Comparison of ENCODE assay signal across 9 cellular contexts in the genomic region with DNA sequence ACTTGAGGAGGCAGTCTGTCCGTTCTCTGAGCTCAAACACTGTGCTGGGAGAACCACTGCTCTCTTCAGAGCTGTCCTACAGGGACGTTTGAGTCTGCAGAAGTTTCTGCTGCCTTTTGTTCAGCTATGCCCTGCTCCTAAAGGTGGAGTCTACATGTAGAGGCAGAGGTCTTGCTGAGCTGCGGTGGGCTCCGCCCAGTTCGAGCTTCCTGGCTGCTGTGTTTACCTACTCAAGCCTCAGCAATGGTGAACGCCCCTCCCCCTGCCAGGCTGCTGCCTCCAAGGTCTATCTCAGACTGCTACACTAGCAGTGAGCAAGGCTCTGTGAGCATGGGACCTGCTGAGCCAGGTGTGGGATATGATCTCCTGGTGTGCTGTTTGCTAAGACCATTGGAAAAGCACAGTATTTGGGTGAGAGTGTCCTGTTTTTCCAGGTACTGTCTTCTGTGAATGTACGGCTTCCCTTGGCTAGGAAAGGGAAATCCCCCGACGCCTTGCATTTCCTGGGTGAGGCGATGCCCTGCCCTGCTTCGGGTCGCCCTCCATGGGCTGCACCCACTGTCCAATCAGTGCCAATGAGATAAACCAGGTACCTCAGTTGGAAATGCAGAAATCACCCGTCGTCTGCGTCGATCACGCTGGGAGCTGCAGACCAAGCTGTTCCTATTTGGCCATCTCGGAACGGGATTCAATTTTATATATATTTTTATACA. TPM values are rescaled to one million over a fixed set of nuclear protein-coding genes. Genes with fewer than 3 reads are reported as not detected.
DNase-seq lines count a peak whose midpoint lies in the region; ATAC-seq and TF ChIP-seq lines count a peak whose summit lies in the region.
"Had no signal": no experiment of that assay in that cellular context is flagged by ENCODE, and none has a peak within 500 bp of the region (broad histone marks: within the 10 kb centered on the region; RNA-seq: fewer than 3 reads in every experiment).

No MANE protein-coding gene starts in this region.

- no peak for TF ChIP-seq EP300 in gastroesophageal sphincter (IDR thresholded peaks at IDR 0.05)

- H3K27ac Mint-ChIP-seq in CD4-positive, alpha-beta memory T cell = peak overlapping the region; percentile 77 to 96 (median 87)
- H3K27ac Mint-ChIP-seq in type B pancreatic cell = no peak overlapping the region

- peak overlapping the region; percentile 68 to 91 (median 77) for H3K4me3 Mint-ChIP-seq in CD4-positive, alpha-beta memory T cell
- H3K4me3 Mint-ChIP-seq in type B pancreatic cell = no peak overlapping the region

- no peaks in the 10 kb centered on the region for H3K27me3 Mint-ChIP-seq in CD4-positive, alpha-beta memory T cell
- H3K27me3 Mint-ChIP-seq in type B pancreatic cell = no peaks in the 10 kb centered on the region

- TF ChIP-seq POLR2A in gastroesophageal sphincter (IDR thresholded peaks at IDR 0.05) = no peak

- H3K27me3 ChIP-seq in CD4-positive, alpha-beta memory T cell (ENCODE audit: insufficient read depth, low read length) = no peaks in the 10 kb centered on the region
- no peaks in the 10 kb centered on the region for H3K27me3 ChIP-seq in gastroesophageal sphincter
- H3K27me3 ChIP-seq: ascending aorta had no signal

- TF ChIP-seq CTCF in gastroesophageal sphincter (IDR thresholded peaks at IDR 0.05) (no peak), type B pancreatic cell (conservative IDR thresholded peaks at IDR 0.05) (no peak)

- peaks cover 45% of the 10 kb centered on the region for H3K4me1 ChIP-seq in CD4-positive, alpha-beta memory T cell (ENCODE audit: insufficient read depth, low read length)
- H3K4me1 ChIP-seq in gastroesophageal sphincter = no peaks in the 10 kb centered on the region
- H3K4me1 ChIP-seq: ascending aorta had no signal

- CTCF ChIA-PET in CD4-positive, alpha-beta memory T cell (lab: Charles Lee; ENCODE audit: partially characterized antibody) = interaction anchor here (1.0 to 3.3 kb wide), 14 partner anchors 9 to 198 kb away, joined by 3 to 46 read pairs (median 6); no protein-coding TSS in a partner anchor

- peaks cover 23% of the 10 kb centered on the region for H3K36me3 ChIP-seq in CD4-positive, alpha-beta memory T cell (ENCODE audit: insufficient read depth, low read length)
- peaks cover 0 to 40% of the 10 kb centered on the region in 2 donors for H3K36me3 ChIP-seq in gastroesophageal sphincter

- WGBS in gastroesophageal sphincter (ENCODE audit: low coverage in 1 of 2), 2 donors = 92 to 95% methylated on average over 8 to 13 of the region's 19 CpGs

- peak overlapping the region; percentile 44 for H3K27ac ChIP-seq in CD4-positive, alpha-beta memory T cell (ENCODE audit: low read depth, low read length)
- H3K27ac ChIP-seq in gastroesophageal sphincter = no peak overlapping the region
- H3K27ac ChIP-seq: ascending aorta had no signal

- peaks cover 0 to 30% (median 24%) of the 10 kb centered on the region in 8 donors for H3K9me3 Mint-ChIP-seq in CD4-positive, alpha-beta memory T cell
- peaks cover 6% of the 10 kb centered on the region for H3K9me3 Mint-ChIP-seq in type B pancreatic cell

- POLR2A ChIA-PET in CD4-positive, alpha-beta memory T cell (lab: Charles Lee; ENCODE audit: partially characterized antibody) = interaction anchor here (0.6 to 2.9 kb wide), 14 partner anchors 9 to 421 kb away, joined by 3 to 104 read pairs (median 4); partner anchors contain the start of gene RAB14

- H3K9me3 ChIP-seq in CD4-positive, alpha-beta memory T cell (ENCODE audit: control insufficient read depth in 1 of 2, low read length in 2 of 2) = no peaks in the 10 kb centered on the region
- no peaks in the 10 kb centered on the region for H3K9me3 ChIP-seq in gastroesophageal sphincter
- H3K9me3 ChIP-seq: ascending aorta had no signal

- peak; percentile 76 to 91 (median 81) for DNase-seq in CD4-positive, alpha-beta memory T cell
- DNase-seq in T-helper 1 cell (peak; percentile 37 to 87 (median 62)), sciatic nerve (ENCODE audit: low spot score) (peak; percentile 61), type B pancreatic cell (ENCODE audit: extremely low spot score, unreplicated experiment) (no peak), GOT3 (lab: John Stamatoyannopoulos, UW) (no peak)
- DNase-seq in activated naive CD4-positive, alpha-beta T cell treated with anti-CD3 and anti-CD28 coated beads, Interleukin-2, amount 50 U/mL, for 16 hours = peak; percentile 60

- H3K4me1 Mint-ChIP-seq in CD4-positive, alpha-beta memory T cell = peaks cover 52 to 79% (median 66%) of the 10 kb centered on the region in 4 donors
- no peaks in the 10 kb centered on the region for H3K4me1 Mint-ChIP-seq in type B pancreatic cell (ENCODE audit: unreplicated experiment)

- H3K4me3 ChIP-seq in CD4-positive, alpha-beta memory T cell (ENCODE audit: low read length in 2 of 2) = peak overlapping the region; percentile 21 to 48
- H3K4me3 ChIP-seq in gastroesophageal sphincter = no peak overlapping the region
- H3K4me3 ChIP-seq: ascending aorta had no signal

- ATAC-seq in sciatic nerve (no peak), HG03342 (IDR thresholded peaks at IDR 0.05; ENCODE audit: unreplicated experiment) (no peak), gastroesophageal sphincter (no peak)

- H3K36me3 Mint-ChIP-seq in CD4-positive, alpha-beta memory T cell = peaks cover 69 to 77% of the 10 kb centered on the region in 2 donors
- H3K36me3 Mint-ChIP-seq in type B pancreatic cell = peaks cover 27% of the 10 kb centered on the region

- intact Hi-C loops in CD4-positive, alpha-beta memory T cell (cut with micrococcal nuclease) = loop anchor here (1.0 to 2.0 kb wide), 2 partner anchors 12 to 26 kb away; no protein-coding TSS in a partner anchor
- intact Hi-C loops in sciatic nerve (cut with DNase I) = no loop called here

RNA-seq across cellular contexts. Expression of gene CNTRL, which starts 58.5 kb away (rescaled TPM):
- 100 to 1,000 TPM; 119 to 122 TPM for total RNA-seq in CD4-positive, alpha-beta memory T cell
- polyA plus RNA-seq in CD4-positive, alpha-beta memory T cell = 10 to 100 TPM in 1 of 2 donors, 1 to 10 TPM in 1; 1.5 to 38.0 TPM
- total RNA-seq in sciatic nerve (30.8 TPM), gastroesophageal sphincter (10 to 100 TPM in 3 of 4 donors, 1 to 10 TPM in 1; 7.3 to 18.7 (median 16.9) TPM), type B pancreatic cell (ENCODE audit: low replicate concordance) (10.4 and 20.9 TPM in 2 replicates)

Comparison
In these comparisons a context has a peak if more than half of its experiments do, and no peak if none do; other contexts are left out.
1. DNase-seq: peak in CD4-positive, alpha-beta memory T cell (5 of 5), T-helper 1 cell (5 of 5), activated naive CD4-positive, alpha-beta T cell treated with anti-CD3 and anti-CD28 coated beads, Interleukin-2, amount 50 U/mL, for 16 hours (single experiment) and sciatic nerve (single experiment); none in type B pancreatic cell (single experiment) and GOT3 (single experiment).
2. H3K4me3 ChIP-seq: peak in CD4-positive, alpha-beta memory T cell (2 of 2); none in gastroesophageal sphincter (0 of 2).